ENCODE assay signal across 26 cellular contexts in the genomic region with DNA sequence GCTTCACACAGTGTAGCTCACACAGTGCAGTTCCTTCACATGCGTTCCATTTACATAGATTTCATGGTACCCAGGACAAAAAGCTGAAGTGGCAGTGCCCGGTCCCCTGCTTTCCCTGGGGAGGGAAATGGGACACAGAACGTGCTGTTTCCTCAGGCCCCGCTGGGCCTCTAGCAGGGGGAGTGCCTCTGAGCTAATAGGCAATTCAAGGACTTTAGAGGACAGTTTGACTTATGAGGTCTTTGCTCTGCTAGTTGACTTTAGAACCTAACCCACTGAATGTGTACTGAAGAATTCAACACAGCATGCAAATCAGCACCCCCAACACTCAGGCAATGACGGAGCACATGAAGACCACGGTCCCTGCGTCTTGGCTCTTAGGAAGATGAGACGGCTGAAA. TPM values are rescaled to one million over a fixed set of nuclear protein-coding genes. Genes with fewer than 3 reads are reported as not detected.
"Had no signal": no experiment of that assay in that cellular context is flagged by ENCODE, and none has a peak within 500 bp of the region (broad histone marks: within the 10 kb centered on the region; RNA-seq: fewer than 3 reads in every experiment).

No MANE protein-coding gene starts in this region.

- H3K36me3 ChIP-seq: adrenal gland, breast epithelium had no signal

- FAIRE-seq: keratinocyte had no signal

- H3K4me3 Mint-ChIP-seq: activated naive CD8-positive, alpha-beta T cell; endodermal cell; natural killer cell had no signal

- H3K36me3 Mint-ChIP-seq: natural killer cell had no signal

- H3K27me3 ChIP-seq: adrenal gland, ascending aorta, breast epithelium, gastroesophageal sphincter, sigmoid colon, spleen, upper lobe of left lung had no signal

- H3K9me3 Mint-ChIP-seq: endodermal cell, natural killer cell had no signal

- H3K4me3 ChIP-seq: adrenal gland, ascending aorta, breast epithelium, coronary artery, gastroesophageal sphincter, sigmoid colon, spleen, upper lobe of left lung had no signal

- ATAC-seq: gastroesophageal sphincter, left lobe of liver, natural killer cell, SK-N-SH treated with all-trans-retinoic acid at 6 μM for 48 hours had no signal

- H3K27ac Mint-ChIP-seq: endodermal cell had no signal

- H3K27ac ChIP-seq: adrenal gland, breast epithelium, coronary artery, epithelial cell of prostate, gastroesophageal sphincter, parathyroid adenoma, sigmoid colon, spleen, upper lobe of left lung had no signal

- H3K27me3 Mint-ChIP-seq: activated naive CD8-positive, alpha-beta T cell had no signal

- H3K4me1 ChIP-seq: breast epithelium had no signal

- H3K9me3 ChIP-seq: adrenal gland, ascending aorta, breast epithelium, gastroesophageal sphincter, sigmoid colon, spleen, upper lobe of left lung had no signal

- DNase-seq: activated CD4-positive, alpha-beta T cell treated with anti-CD3 and anti-CD28 coated beads for 1 hour; activated CD4-positive, alpha-beta T cell treated with anti-CD3 and anti-CD28 coated beads, Interleukin-2, amount 50 U/mL, for 1 hour; activated gamma-delta T cell treated with Interleukin-2 at 50 U/mL for 16 hours; activated T-cell treated with anti-CD3 and anti-CD28 coated beads, Interleukin-2, amount 50 U/mL, for 1 hour; cerebellar nuclear complex; endodermal cell; head of caudate nucleus; natural killer cell; sigmoid colon; spleen; stimulated activated CD4-positive, alpha-beta T cell treated with anti-CD3 and anti-CD28 coated beads, Interleukin-4, amount 100 ng/mL, for 24 hours; stimulated activated naive CD4-positive, alpha-beta T cell treated with Interleukin-2 at 50 U/mL for 16 hours; T-helper 9 cell; upper lobe of left lung had no signal

RNA-seq across cellular contexts. Expression of gene C16orf96, which starts 24.3 kb away (rescaled TPM):
- total RNA-seq: ascending aorta, breast epithelium, lung microvascular endothelial cell had no signal
- polyA plus RNA-seq: keratinocyte had no signal
